ENCODE assay signal across 8 cellular contexts in the genomic region with DNA sequence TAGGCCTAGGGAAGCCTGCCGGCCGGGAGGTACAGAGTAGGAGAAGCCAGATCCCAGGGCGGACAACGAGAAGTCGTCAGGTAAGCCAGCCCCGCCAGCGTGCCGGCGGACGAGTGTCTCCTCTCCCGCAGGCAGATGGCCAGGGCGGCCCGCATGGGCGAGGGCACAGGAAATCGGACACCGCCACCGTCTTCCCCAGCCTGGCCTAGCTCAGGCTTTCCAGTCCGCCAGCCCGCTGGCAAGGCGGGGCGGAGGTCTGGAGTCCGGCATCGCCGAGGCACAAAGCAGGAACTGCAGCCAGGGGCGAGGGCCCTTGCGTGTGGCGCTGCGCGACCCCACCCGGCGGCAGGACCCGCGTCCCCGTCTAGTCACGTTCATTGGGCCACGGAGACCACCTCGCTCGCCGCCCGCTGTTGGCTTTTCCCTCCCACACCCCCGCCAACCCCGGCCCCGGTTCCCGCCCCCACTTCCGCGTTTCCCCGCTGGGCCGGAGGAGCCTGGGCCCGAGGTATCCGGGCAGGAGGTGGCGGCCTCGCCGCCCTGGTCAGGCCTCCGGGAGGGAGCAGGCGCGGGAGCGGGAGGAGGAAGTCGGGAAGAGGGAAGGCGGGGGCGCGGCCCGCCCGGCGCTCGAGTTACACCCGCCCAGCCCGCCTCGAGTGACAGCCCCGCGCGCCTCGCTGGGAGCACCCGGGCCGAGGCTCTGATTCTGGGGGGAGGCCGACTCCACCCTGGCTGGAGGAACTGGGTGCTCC. TPM values are rescaled to one million over a fixed set of nuclear protein-coding genes. Genes with fewer than 3 reads are reported as not detected.
DNase-seq lines count a peak whose midpoint lies in the region; ATAC-seq, FAIRE-seq and TF ChIP-seq lines count a peak whose summit lies in the region.

GPD2 (plus strand) TSS at position 655 of the 752 bp plus-strand sequence. CDS start 39,727 bp downstream, outside the sequence.

- ATAC-seq in HG03066 (IDR thresholded peaks at IDR 0.05; ENCODE audit: low read depth, unreplicated experiment) (peak; percentile 50), HepG2 (peak; percentile 87)

- no peaks in the 10 kb centered on the region for H3K79me2 ChIP-seq in HepG2 (ENCODE audit: insufficient read depth, low read length)

- no peaks in the 10 kb centered on the region for H3K36me3 ChIP-seq in HepG2 (replicated peaks in 1 of 2; ENCODE audit: control insufficient read depth in 1 of 2, insufficient read depth in 2 of 2, low read length in 2 of 2)

- H3K9me3 ChIP-seq in HepG2 (ENCODE audit: low read length): no peaks in the 10 kb centered on the region

- TF ChIP-seq RAD21 in HepG2 (CRISPR knock-in tag; IDR thresholded peaks at IDR 0.05): no peak

- POLR2A ChIA-PET in HepG2 (lab: Yijun Ruan, JAX): no interaction called here

- TF ChIP-seq CTCF in HepG2 (CRISPR knock-in tag; IDR thresholded peaks at IDR 0.05): no peak

- H3K27me3 ChIP-seq in HepG2 (ENCODE audit: control insufficient read depth in 1 of 2, insufficient read depth in 2 of 2, low read length in 2 of 2): no peaks in the 10 kb centered on the region; a peak in 1 of 5 replicates

- no peak for FAIRE-seq in HepG2 (lab: Jason Lieb, UNC)

- TF ChIP-seq POLR2A in GM18526 (IDR thresholded peaks at IDR 0.05; ENCODE audit: extremely low read depth, insufficient read length) (peak; percentile 61), HepG2 (IDR thresholded peaks at IDR 0.05; ENCODE audit: insufficient read depth in 1 of 2, low read depth in 2 of 2, low read length in 2 of 2) (no peak)

- CTCF ChIA-PET in HepG2 (lab: Yijun Ruan, JAX; ENCODE audit: low intra/inter-chr PET ratio, low total read pairs): no interaction called here

- 68% methylated on average over 44 of the region's 75 CpGs for WGBS in HepG2 (ENCODE audit: low lambda C conversion rate)

- peak within 1 kb of the TSS in 2 of 3 experiments; percentile 2 to 44; a peak in 1 of 6 replicates for H3K4me3 ChIP-seq in HepG2 (replicated peaks in 1 of 3; ENCODE audit: insufficient read depth in 1 of 3, low read depth in 2 of 3, low read length in 3 of 3)

- H3K27ac ChIP-seq in HepG2 (ENCODE audit: extremely low read length, insufficient read depth, low read length): no peak within 1 kb of the TSS

- peak within 1 kb of the TSS; percentile 45 for H3K4me2 ChIP-seq in HepG2 (ENCODE audit: low read depth, low read length)

- DNase-seq in AG08395 (ENCODE audit: low spot score): peak; percentile 93
- peak; percentile 71 for DNase-seq in NCI-H345 treated with DMSO at 0.1 percent for 48 hours (lab: John Stamatoyannopoulos, UW; ENCODE audit: unreplicated experiment)
- DNase-seq in activated CD4-positive, alpha-beta T cell treated with anti-CD3 and anti-CD28 coated beads, Interleukin-2, amount 50 U/mL, for 24 hours (ENCODE audit: low read depth in 1 of 2, low spot score in 1 of 2): peak; percentile 26 to 47
- DNase-seq in dermis blood vessel endothelial cell: peak; percentile 89
- no peak for DNase-seq in HepG2 (ENCODE audit: low spot score)
- DNase-seq in stimulated activated CD4-positive, alpha-beta T cell treated with anti-CD3 and anti-CD28 coated beads, Interleukin-4, amount 100 ng/mL, for 24 hours: peak; percentile 56

- H2AFZ ChIP-seq in HepG2 (ENCODE audit: low read length): no peak within 1 kb of the TSS

- in situ Hi-C loops in HepG2 (cut with HindIII; ENCODE audit: extremely low pct_ligation_motif_present, low pct_unique_long_range_greater_than_20kb): no loop called here

- no TSS peak for BruUV-seq in HepG2 (replicated peaks; lab: Mats Ljungman, UMichigan)

- no peak within 1 kb of the TSS for H3K9ac ChIP-seq in HepG2 (ENCODE audit: insufficient read depth, low read depth, low read length)

- TF ChIP-seq EP300 in HepG2 (IDR thresholded peaks at IDR 0.05; ENCODE audit: low read depth in 2 of 2, low read length in 2 of 2): no peak
- TF ChIP-seq EP300 in HepG2 (CRISPR knock-in tag; IDR thresholded peaks at IDR 0.05; ENCODE audit: borderline replicate concordance): no peak

- no peaks in the 10 kb centered on the region for H4K20me1 ChIP-seq in HepG2 (ENCODE audit: insufficient read depth, low read length)

- intact Hi-C loops in HepG2 (cut with micrococcal nuclease; ENCODE audit: unreplicated experiment): no loop called here

- H3K4me1 ChIP-seq in HepG2 (ENCODE audit: insufficient read depth, low read length): no peaks in the 10 kb centered on the region

TF ChIP-seq in HepG2, 621 proteins besides CTCF, POLR2A, EP300 and RAD21 (continues in another document):
- TF ChIP-seq ZFX (CRISPR knock-in tag; IDR thresholded peaks at IDR 0.05; ENCODE audit: low read depth): peak; percentile 19; the same call in 1 of the 2 replicates
- peak; percentile 12; the same call in 1 of the 2 replicates for TF ChIP-seq MAX (IDR thresholded peaks at IDR 0.05)
- TF ChIP-seq, protein P1, sequence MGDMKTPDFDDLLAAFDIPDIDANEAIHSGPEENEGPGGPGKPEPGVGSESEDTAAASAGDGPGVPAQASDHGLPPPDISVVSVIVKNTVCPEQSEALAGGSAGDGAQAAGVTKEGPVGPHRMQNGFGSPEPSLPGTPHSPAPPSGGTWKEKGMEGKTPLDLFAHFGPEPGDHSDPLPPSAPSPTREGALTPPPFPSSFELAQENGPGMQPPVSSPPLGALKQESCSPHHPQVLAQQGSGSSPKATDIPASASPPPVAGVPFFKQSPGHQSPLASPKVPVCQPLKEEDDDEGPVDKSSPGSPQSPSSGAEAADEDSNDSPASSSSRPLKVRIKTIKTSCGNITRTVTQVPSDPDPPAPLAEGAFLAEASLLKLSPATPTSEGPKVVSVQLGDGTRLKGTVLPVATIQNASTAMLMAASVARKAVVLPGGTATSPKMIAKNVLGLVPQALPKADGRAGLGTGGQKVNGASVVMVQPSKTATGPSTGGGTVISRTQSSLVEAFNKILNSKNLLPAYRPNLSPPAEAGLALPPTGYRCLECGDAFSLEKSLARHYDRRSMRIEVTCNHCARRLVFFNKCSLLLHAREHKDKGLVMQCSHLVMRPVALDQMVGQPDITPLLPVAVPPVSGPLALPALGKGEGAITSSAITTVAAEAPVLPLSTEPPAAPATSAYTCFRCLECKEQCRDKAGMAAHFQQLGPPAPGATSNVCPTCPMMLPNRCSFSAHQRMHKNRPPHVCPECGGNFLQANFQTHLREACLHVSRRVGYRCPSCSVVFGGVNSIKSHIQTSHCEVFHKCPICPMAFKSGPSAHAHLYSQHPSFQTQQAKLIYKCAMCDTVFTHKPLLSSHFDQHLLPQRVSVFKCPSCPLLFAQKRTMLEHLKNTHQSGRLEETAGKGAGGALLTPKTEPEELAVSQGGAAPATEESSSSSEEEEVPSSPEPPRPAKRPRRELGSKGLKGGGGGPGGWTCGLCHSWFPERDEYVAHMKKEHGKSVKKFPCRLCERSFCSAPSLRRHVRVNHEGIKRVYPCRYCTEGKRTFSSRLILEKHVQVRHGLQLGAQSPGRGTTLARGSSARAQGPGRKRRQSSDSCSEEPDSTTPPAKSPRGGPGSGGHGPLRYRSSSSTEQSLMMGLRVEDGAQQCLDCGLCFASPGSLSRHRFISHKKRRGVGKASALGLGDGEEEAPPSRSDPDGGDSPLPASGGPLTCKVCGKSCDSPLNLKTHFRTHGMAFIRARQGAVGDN (CRISPR knock-in tag; IDR thresholded peaks at IDR 0.05): peak; percentile 54; the same call in 1 of the 2 replicates

RNA-seq across cellular contexts. Expression of gene GPD2, which starts in this region (rescaled TPM):
- 68.1 and 105 TPM in 2 replicates for total RNA-seq in dermis blood vessel endothelial cell
- total RNA-seq in HepG2 (2016; rRNA removed; fragmentation: Illumina TruSeq; extraction: Trizol): 0.65 TPM in 1 of 2 replicates, not detected in the other
- total RNA-seq in HepG2 (2016; cell fraction: cytosol; rRNA removed; fragmentation: Illumina TruSeq; extraction: Trizol; ENCODE audit: low read depth): not detected in 2 replicates
- not detected in 2 replicates for total RNA-seq in HepG2 (2016; cell fraction: insoluble cytoplasmic fraction; rRNA removed; fragmentation: Illumina TruSeq; extraction: Trizol)
- total RNA-seq in HepG2 (2016; cell fraction: membrane; rRNA removed; fragmentation: Illumina TruSeq; extraction: Trizol): not detected in 2 replicates
- total RNA-seq in HepG2 (2016; cell fraction: nucleus; rRNA removed; fragmentation: Illumina TruSeq; extraction: Trizol): not detected in 2 replicates
- polyA plus RNA-seq in HepG2 (2011; rRNA removed): not detected in 2 replicates
- not detected in 2 replicates for polyA plus RNA-seq in HepG2 (2011; cell fraction: cytosol; rRNA removed)
- polyA plus RNA-seq in HepG2 (2011; cell fraction: nucleus; rRNA removed): not detected in 2 replicates
- polyA plus RNA-seq in HepG2 (2012): not detected in 2 replicates
- not detected in 2 replicates for polyA plus RNA-seq in HepG2 (2016; cell fraction: cytosol; fragmentation: Illumina TruSeq; extraction: Trizol; ENCODE audit: low read depth)
- polyA plus RNA-seq in HepG2 (2016; cell fraction: insoluble cytoplasmic fraction; fragmentation: Illumina TruSeq; extraction: Trizol; ENCODE audit: low read depth): not detected in 2 replicates
- not detected in 2 replicates for polyA plus RNA-seq in HepG2 (2016; cell fraction: membrane; fragmentation: Illumina TruSeq; extraction: Trizol; ENCODE audit: low read depth)
- polyA plus RNA-seq in HepG2 (2016; cell fraction: nucleus; fragmentation: Illumina TruSeq; extraction: Trizol; ENCODE audit: insufficient read depth, low read depth): not detected in 2 replicates
- 64.3 TPM in 1 of 2 replicates, not detected in the other for polyA minus RNA-seq in HepG2 (2011; rRNA and poly(A)+ RNA removed; ENCODE audit: low replicate concordance)
- polyA minus RNA-seq in HepG2 (2011; cell fraction: cytosol; rRNA and poly(A)+ RNA removed): 0.30 and 0.35 TPM in 2 replicates
- 0.12 and 0.26 TPM in 2 replicates for polyA minus RNA-seq in HepG2 (2011; cell fraction: nucleus; rRNA and poly(A)+ RNA removed)

Comparison
In these comparisons a context has a peak if more than half of its experiments do, and no peak if none do; other contexts are left out.
1. RNA of gene GPD2 (total RNA-seq): 68.1 to 105 TPM in dermis blood vessel endothelial cell; 0.65 TPM in HepG2; every median in the first group is over 10 times any median in the second.